In the genomic region with DNA sequence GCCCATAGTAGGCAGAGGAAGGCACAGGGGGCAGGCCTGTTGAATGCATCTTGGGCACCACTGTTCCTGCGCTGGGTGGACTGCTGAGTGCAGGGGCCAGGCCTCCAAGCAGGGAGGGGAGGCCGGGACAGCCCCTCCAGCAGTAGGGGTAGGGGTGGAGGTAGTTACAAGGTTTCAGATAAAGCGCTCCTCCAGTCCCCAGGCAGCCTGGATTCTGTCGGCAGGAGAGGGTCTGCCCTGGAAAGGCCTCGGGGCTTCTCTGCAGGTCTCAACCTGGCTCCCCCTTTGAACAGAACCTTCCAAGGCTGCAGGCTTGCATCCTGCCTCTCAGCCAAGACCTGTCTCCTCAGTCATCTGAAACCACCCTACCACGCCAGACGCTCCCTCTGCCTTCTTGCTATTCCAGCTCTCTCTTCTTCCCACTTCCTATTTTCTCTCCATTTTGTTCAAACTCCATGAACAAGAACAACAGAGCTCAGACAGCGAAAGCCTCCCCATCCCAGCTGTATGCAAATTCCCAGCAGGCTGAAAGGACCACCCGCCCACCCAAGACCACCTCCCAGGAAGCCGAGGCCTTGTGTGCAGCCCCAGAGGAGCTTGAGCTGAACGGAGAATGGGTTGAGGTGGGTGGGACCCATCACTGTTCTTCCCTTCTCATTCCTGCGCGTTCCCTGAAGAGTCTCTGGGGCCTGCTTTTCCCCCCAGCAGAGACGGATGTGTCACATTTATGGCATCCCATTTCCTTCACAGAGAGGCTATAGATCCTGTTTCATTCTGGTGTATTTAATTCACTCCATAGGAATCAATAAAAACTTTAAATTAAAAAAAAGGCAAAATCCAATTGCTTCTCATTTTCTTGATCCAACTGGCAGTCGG, we compare ENCODE assay signal across 25 cellular contexts. TPM values are rescaled to one million over a fixed set of nuclear protein-coding genes. Genes with fewer than 3 reads are reported as not detected.
DNase-seq lines count a peak whose midpoint lies in the region; FAIRE-seq and TF ChIP-seq lines count a peak whose summit lies in the region.
"Had no signal": no experiment of that assay in that cellular context is flagged by ENCODE, and none has a peak within 500 bp of the region (broad histone marks: within the 10 kb centered on the region; RNA-seq: fewer than 3 reads in every experiment).

No MANE protein-coding gene starts in this region.

- H2AFZ ChIP-seq in neural progenitor cell (replicated peaks) = peak overlapping the region; percentile 9
- H2AFZ ChIP-seq: GM23338 had no signal

- no peaks in the 10 kb centered on the region for H3K79me2 ChIP-seq in neural progenitor cell (ENCODE audit: low read depth)

- H3K4me1 ChIP-seq in A673 (ENCODE audit: insufficient read depth, low read length, poor library complexity, severe bottlenecking) (peaks cover 15% of the 10 kb centered on the region), neural progenitor cell (peaks cover 47% of the 10 kb centered on the region)

- H3K9me3 ChIP-seq in A673 (ENCODE audit: low read depth, low read length, poor library complexity, severe bottlenecking) (no peaks in the 10 kb centered on the region), neural progenitor cell (ENCODE audit: low read depth) (no peaks in the 10 kb centered on the region)
- H3K9me3 ChIP-seq: BE2C had no signal

- intact Hi-C loops in A673 (cut with micrococcal nuclease; ENCODE audit: unreplicated experiment) = no loop called here

- DNase-seq in A673 (ENCODE audit: low spot score) (peak; percentile 24), SK-N-DZ (ENCODE audit: low spot score) (peak; percentile 19), endothelial cell (ENCODE audit: low spot score) (no peak), neural progenitor cell (ENCODE audit: low spot score) (peak; percentile 63), D721Med (ENCODE audit: insufficient read length, low spot score) (no peak), activated T-cell treated with anti-CD3 and anti-CD28 coated beads for 4 hours (no peak), NCI-H187 (lab: John Stamatoyannopoulos, UW) (no peak)
- no peak for DNase-seq in central memory CD4-positive, alpha-beta T cell
- DNase-seq: BE2C; CD4-positive, CD25-positive, alpha-beta regulatory T cell; COR-L47; DMS153; EL; NCI-H1105; NCI-H2081 treated with DMSO at 0.1 percent for 48 hours; NCI-H510A; NCI-H748 treated with DMSO at 0.1 percent for 48 hours; NK-92 treated with Interleukin-12 subunit alpha and Interleukin-12 subunit beta, amount 100 ng/mL, for 24 hours; SHP77 had no signal

- H3K36me3 ChIP-seq in A673 (ENCODE audit: insufficient read depth, low read length, poor library complexity, severe bottlenecking) (no peaks in the 10 kb centered on the region), neural progenitor cell (no peaks in the 10 kb centered on the region)
- H3K36me3 ChIP-seq: BE2C had no signal

- FAIRE-seq in D721Med (lab: Jason Lieb, UNC) = no peak
- FAIRE-seq: GM12891, GM19239, RCC 7860 had no signal

- POLR2A ChIA-PET in A673 (lab: Charles Lee; ENCODE audit: low non-redundant PET) = no interaction called here

- H3K27me3 Mint-ChIP-seq in endothelial cell (ENCODE audit: unreplicated experiment) (peaks cover 6% of the 10 kb centered on the region), neural progenitor cell (ENCODE audit: insufficient read depth, low read depth) (peaks cover 8% of the 10 kb centered on the region)

- H3K4me1 Mint-ChIP-seq in endothelial cell (ENCODE audit: unreplicated experiment) (peaks cover 21% of the 10 kb centered on the region), neural progenitor cell (peaks cover 56% of the 10 kb centered on the region)

- H3K9me3 Mint-ChIP-seq in endothelial cell (ENCODE audit: unreplicated experiment) = no peaks in the 10 kb centered on the region
- no peaks in the 10 kb centered on the region for H3K9me3 Mint-ChIP-seq in neural progenitor cell
- H3K9me3 Mint-ChIP-seq: CD4-positive, CD25-positive, alpha-beta regulatory T cell; GM23338 had no signal

- H3K4me3 Mint-ChIP-seq in endothelial cell (ENCODE audit: unreplicated experiment) (peak overlapping the region; percentile 34), neural progenitor cell (no peak overlapping the region)
- H3K4me3 Mint-ChIP-seq: CD4-positive, CD25-positive, alpha-beta regulatory T cell; GM23338 had no signal

- H3K27me3 ChIP-seq in A673 (replicated peaks; ENCODE audit: insufficient read depth, low read depth, low read length, poor library complexity) = no peaks in the 10 kb centered on the region
- no peaks in the 10 kb centered on the region for H3K27me3 ChIP-seq in neural progenitor cell
- H3K27me3 ChIP-seq: BE2C had no signal

- H3K4me3 ChIP-seq in A673 (ENCODE audit: low read depth, low read length, poor library complexity, severe bottlenecking) (no peak overlapping the region), neural progenitor cell (no peak overlapping the region)
- H3K4me3 ChIP-seq: GM23338 had no signal

- no peaks in the 10 kb centered on the region for H4K20me1 ChIP-seq in neural progenitor cell (ENCODE audit: low read depth)

- H3K36me3 Mint-ChIP-seq in endothelial cell (ENCODE audit: low read depth, unreplicated experiment) (no peaks in the 10 kb centered on the region), neural progenitor cell (no peaks in the 10 kb centered on the region)
- H3K36me3 Mint-ChIP-seq: CD4-positive, CD25-positive, alpha-beta regulatory T cell had no signal

- peaks cover 22% of the 10 kb centered on the region for H3F3A ChIP-seq in neural progenitor cell (ENCODE audit: low read depth)

- H3K9ac ChIP-seq in neural progenitor cell = no peak overlapping the region

- peak overlapping the region; percentile 46 for H3K4me2 ChIP-seq in neural progenitor cell
- H3K4me2 ChIP-seq: GM23338 had no signal

- no TSS peak for BruUV-seq in A673 (replicated peaks; lab: Mats Ljungman, UMichigan)

- no peak for TF ChIP-seq CTCF in A673 (conservative IDR thresholded peaks at IDR 0.05; ENCODE audit: low read depth, low read length)
- TF ChIP-seq CTCF in endothelial cell (IDR thresholded peaks at IDR 0.05; ENCODE audit: unreplicated experiment) = no peak
- TF ChIP-seq CTCF in neural progenitor cell (IDR thresholded peaks at IDR 0.05) = no peak
- TF ChIP-seq CTCF in D721Med (IDR thresholded peaks at IDR 0.05; ENCODE audit: insufficient read depth, missing control alignments) = no peak

- no peak overlapping the region for H3K27ac ChIP-seq in A673 (ENCODE audit: low read depth, low read length, poor library complexity, severe bottlenecking)
- H3K27ac ChIP-seq in neural progenitor cell = no peak overlapping the region

- H3K27ac Mint-ChIP-seq in endothelial cell (ENCODE audit: unreplicated experiment) (no peak overlapping the region), neural progenitor cell (peak overlapping the region; percentile 36)
- H3K27ac Mint-ChIP-seq: CD4-positive, CD25-positive, alpha-beta regulatory T cell; GM23338 had no signal

- CTCF ChIA-PET in A673 (lab: Charles Lee) = no interaction called here

RNA-seq across cellular contexts. Expression of a gene that starts 1.4 kb away (rescaled TPM):
- total RNA-seq in A673 (2021) = not detected in 2 replicates
- not detected in 2 replicates for polyA plus RNA-seq in SK-N-DZ (2014; cell fraction: cytosol; rRNA removed)
- not detected in 2 replicates for polyA plus RNA-seq in SK-N-DZ (2014; cell fraction: nucleus; rRNA removed)
- not detected for total RNA-seq in endothelial cell (ENCODE audit: unreplicated experiment)
- total RNA-seq in neural progenitor cell (ENCODE audit: low replicate concordance) = not detected in 2 replicates
- total RNA-seq: A172; CD4-positive, CD25-positive, alpha-beta regulatory T cell; GM23338; OCI-LY7 had no signal
- polyA plus RNA-seq: CD4-positive, CD25-positive, alpha-beta regulatory T cell; GM23338 had no signal

RNA-seq across cellular contexts. Expression of a gene that starts 13.5 kb away (rescaled TPM):
- total RNA-seq in A673 (2021) (75.8 and 76.0 TPM in 2 replicates), endothelial cell (ENCODE audit: unreplicated experiment) (105 TPM), neural progenitor cell (ENCODE audit: low replicate concordance) (31.8 and 53.4 TPM in 2 replicates)
- 48.5 and 52.3 TPM in 2 replicates for polyA plus RNA-seq in SK-N-DZ (2014; cell fraction: cytosol; rRNA removed)
- 107 and 111 TPM in 2 replicates for polyA plus RNA-seq in SK-N-DZ (2014; cell fraction: nucleus; rRNA removed)

RNA-seq across cellular contexts. Expression of a gene that starts 55.7 kb away (rescaled TPM):
- total RNA-seq in A673 (2021) = not detected in 2 replicates
- not detected in 2 replicates for polyA plus RNA-seq in SK-N-DZ (2014; cell fraction: cytosol; rRNA removed)
- polyA plus RNA-seq in SK-N-DZ (2014; cell fraction: nucleus; rRNA removed) = not detected in 2 replicates
- not detected for total RNA-seq in endothelial cell (ENCODE audit: unreplicated experiment)
- 2.9 and 4.6 TPM in 2 replicates for total RNA-seq in neural progenitor cell (ENCODE audit: low replicate concordance)
- total RNA-seq: CD4-positive, CD25-positive, alpha-beta regulatory T cell; OCI-LY7 had no signal
- polyA plus RNA-seq: CD4-positive, CD25-positive, alpha-beta regulatory T cell had no signal

Comparison
In these comparisons a context has a peak if more than half of its experiments do, and no peak if none do; other contexts are left out.
1. DNase-seq: peak in A673 (single experiment), SK-N-DZ (single experiment) and neural progenitor cell (single experiment); none in endothelial cell (single experiment), D721Med (single experiment), activated T-cell treated with anti-CD3 and anti-CD28 coated beads for 4 hours (single experiment), NCI-H187 (0 of 2) and central memory CD4-positive, alpha-beta T cell (single experiment).